Comparison of ENCODE assay signal across 9 cellular contexts in genomic region chr15:41501961-41502786, GRCh38. TPM values are rescaled to one million over a fixed set of nuclear protein-coding genes. Genes with fewer than 3 reads are reported as not detected.
A peak's percentile ranks its signal among the peaks of the same experiment; 100 is the strongest.
DNase-seq lines count a peak whose midpoint lies in the region; ATAC-seq lines count a peak whose summit lies in the region.
"Had no signal": no experiment of that assay in that cellular context is flagged by ENCODE, and none has a peak within 500 bp of the region (broad histone marks: within the 10 kb centered on the region; RNA-seq: fewer than 3 reads in every experiment).

No MANE protein-coding gene starts in this region.

- H4K8ac ChIP-seq in trophoblast cell (ENCODE audit: low read depth, low read length): no peak overlapping the region

- DNase-seq in T-helper 2 cell (peak in 3 of 5 experiments; percentile 30 to 61 (median 31)), trophoblast cell (no peak), NCI-H2081 (lab: John Stamatoyannopoulos, UW) (no peak), middle frontal gyrus (ENCODE audit: extremely low spot score, low spot score) (no peak), cerebellum (ENCODE audit: low spot score) (no peak)
- no peak for DNase-seq in effector memory CD4-positive, alpha-beta T cell

- no peak overlapping the region for H4K91ac ChIP-seq in trophoblast cell (ENCODE audit: low read depth, low read length)

- no peak overlapping the region for H3K14ac ChIP-seq in trophoblast cell (ENCODE audit: low read length)

- H3K4me1 ChIP-seq in ES-I3 (ENCODE audit: insufficient read depth, low read length) (no peaks in the 10 kb centered on the region), trophoblast cell (ENCODE audit: control insufficient read depth in 1 of 2, insufficient read depth in 2 of 2, low read length in 2 of 2) (peaks cover 0 to 5% of the 10 kb centered on the region in 2 experiments)
- H3K4me1 ChIP-seq in effector memory CD4-positive, alpha-beta T cell (ENCODE audit: control insufficient read depth, insufficient read depth, low read length, poor library complexity, severe bottlenecking): peaks cover 19% of the 10 kb centered on the region

- no peak overlapping the region for H2AFZ ChIP-seq in trophoblast cell (ENCODE audit: insufficient read depth, low read length, poor library complexity)

- no peak overlapping the region for H3K27ac ChIP-seq in effector memory CD4-positive, alpha-beta T cell (ENCODE audit: insufficient read depth, low read length, poor library complexity, severe bottlenecking)
- no peak overlapping the region for H3K27ac ChIP-seq in trophoblast cell (ENCODE audit: low read depth, low read length)
- H3K27ac ChIP-seq: KMS-11 had no signal

- H3K23ac ChIP-seq in trophoblast cell (ENCODE audit: low read length): no peak overlapping the region

- H2BK120ac ChIP-seq in trophoblast cell (ENCODE audit: insufficient read depth, low read length, poor library complexity): no peak overlapping the region

- H3K36me3 ChIP-seq in ES-I3 (ENCODE audit: insufficient read depth, low read length) (no peaks in the 10 kb centered on the region), trophoblast cell (ENCODE audit: control insufficient read depth in 1 of 2, insufficient read depth in 2 of 2, low read length in 2 of 2) (no peaks in the 10 kb centered on the region)
- no peaks in the 10 kb centered on the region for H3K36me3 ChIP-seq in effector memory CD4-positive, alpha-beta T cell (ENCODE audit: control insufficient read depth, insufficient read depth, low read length)

- H3K4me2 ChIP-seq in trophoblast cell (ENCODE audit: low read length): peak overlapping the region; percentile 33
- H3K4me2 ChIP-seq: KMS-11 had no signal

- no peak overlapping the region for H3K18ac ChIP-seq in trophoblast cell (ENCODE audit: low read length)

- H2BK12ac ChIP-seq in trophoblast cell (ENCODE audit: low read length): no peak overlapping the region

- no peaks in the 10 kb centered on the region for H3K79me2 ChIP-seq in trophoblast cell (ENCODE audit: control insufficient read depth, insufficient read depth, low read length, poor library complexity)

- no peak for ATAC-seq in GM21381 (IDR thresholded peaks at IDR 0.05; ENCODE audit: unreplicated experiment)

- H3K9me3 ChIP-seq in ES-I3 (ENCODE audit: control insufficient read depth, insufficient read depth, low read length): no peaks in the 10 kb centered on the region
- H3K9me3 ChIP-seq in effector memory CD4-positive, alpha-beta T cell (ENCODE audit: control insufficient read depth, low read length): no peaks in the 10 kb centered on the region
- peaks cover 10% of the 10 kb centered on the region for H3K9me3 ChIP-seq in trophoblast cell (ENCODE audit: insufficient read depth, low read depth, low read length)

- H2BK5ac ChIP-seq in trophoblast cell (ENCODE audit: low read depth, low read length, poor library complexity): no peak overlapping the region

- peaks cover 6% of the 10 kb centered on the region for H3K27me3 ChIP-seq in effector memory CD4-positive, alpha-beta T cell (replicated peaks; ENCODE audit: control insufficient read depth, insufficient read depth, low read length, poor library complexity, severe bottlenecking)
- peaks cover 54% of the 10 kb centered on the region for H3K27me3 ChIP-seq in trophoblast cell (ENCODE audit: insufficient read depth, low read length)

- H4K12ac ChIP-seq in trophoblast cell (ENCODE audit: low read depth, low read length): no peak overlapping the region

- no peaks in the 10 kb centered on the region for H3K79me1 ChIP-seq in trophoblast cell (ENCODE audit: low read length)

- H2AK5ac ChIP-seq in trophoblast cell (ENCODE audit: low read length): no peak overlapping the region

- peak overlapping the region; percentile 47 for H3K4me3 ChIP-seq in effector memory CD4-positive, alpha-beta T cell (ENCODE audit: insufficient read depth, low read depth, low read length, poor library complexity, severe bottlenecking)
- no peak overlapping the region for H3K4me3 ChIP-seq in trophoblast cell (ENCODE audit: low read depth, low read length)

- H3K9ac ChIP-seq in ES-I3 (ENCODE audit: low read depth, low read length): peak overlapping the region; percentile 35; the same call in 1 of the 2 replicates
- no peak overlapping the region for H3K9ac ChIP-seq in trophoblast cell (ENCODE audit: low read length)
- H3K9ac ChIP-seq: KMS-11 had no signal

- WGBS in trophoblast cell (ENCODE audit: extremely low coverage, insufficient coverage, insufficient read length): no CpG with 5 or more reads among the region's 59 CpGs

- H3K4ac ChIP-seq in trophoblast cell (ENCODE audit: low read depth, low read length): no peak overlapping the region

RNA-seq across cellular contexts. Expression of gene ITPKA, which starts 8.5 kb away (rescaled TPM):
- 0.57 and 0.81 TPM in 2 replicates for polyA plus RNA-seq in trophoblast cell (2013)
- total RNA-seq in cerebellum: 2.5 TPM

RNA-seq across cellular contexts. Expression of gene LTK, which starts 11.5 kb away (rescaled TPM):
- polyA plus RNA-seq in trophoblast cell (2013): 0.39 and 0.47 TPM in 2 replicates
- 0.36 TPM for total RNA-seq in cerebellum

RNA-seq across cellular contexts. Expression of gene RPAP1, which starts 41.9 kb away (rescaled TPM):
- 27.4 and 28.9 TPM in 2 replicates for polyA plus RNA-seq in trophoblast cell (2013)
- 22.7 TPM for total RNA-seq in cerebellum

RNA-seq across cellular contexts. Expression of gene TYRO3, which starts 56.8 kb away (rescaled TPM):
- 174 and 187 TPM in 2 replicates for polyA plus RNA-seq in trophoblast cell (2013)
- 13.1 TPM for total RNA-seq in cerebellum

Comparison
In these comparisons a context has a peak if more than half of its experiments do, and no peak if none do; other contexts are left out.
1. DNase-seq: peak in T-helper 2 cell (3 of 5); none in effector memory CD4-positive, alpha-beta T cell (0 of 3), trophoblast cell (0 of 2), NCI-H2081 (0 of 2), middle frontal gyrus (single experiment) and cerebellum (single experiment).